1 cellular context compared by ENCODE assay signal in genomic region chr18:58402951-58403702, GRCh38.
A peak's percentile ranks its signal among the peaks of the same experiment; 100 is the strongest.
TF ChIP-seq lines count a peak whose summit lies in the region.

No MANE protein-coding gene starts in this region.

TF ChIP-seq in liver, 16 proteins besides CTCF, POLR2A, EP300 and RAD21 (continued from another document):
- TF ChIP-seq HNF4G (IDR thresholded peaks at IDR 0.05) (peak; percentile 50), NR2F2 (IDR thresholded peaks at IDR 0.05) (no peak), YY1 (IDR thresholded peaks at IDR 0.05) (no peak)
